8 cellular contexts compared by ENCODE assay signal in genomic region chr11:123742334-123742733, GRCh38. TPM values are rescaled to one million over a fixed set of nuclear protein-coding genes. Genes with fewer than 3 reads are reported as not detected.
DNase-seq lines count a peak whose midpoint lies in the region; ATAC-seq, FAIRE-seq and TF ChIP-seq lines count a peak whose summit lies in the region.

No MANE protein-coding gene starts in this region.

- H3K9ac ChIP-seq in parathyroid adenoma: no peak overlapping the region

- H3K27ac ChIP-seq in PC-9 (no peak overlapping the region), parathyroid adenoma (no peak overlapping the region)

- no peak for FAIRE-seq in RCC 7860 (lab: Jason Lieb, UNC)

- H3K27me3 ChIP-seq in PC-9 (ENCODE audit: insufficient read depth, low read depth) (0 out of 2 replicates have a peak, but pooled peaks cover 4% of the 10 kb centered on the region), parathyroid adenoma (ENCODE audit: control insufficient read depth, insufficient read depth, low read length) (no peaks in the 10 kb centered on the region)

- H3K27me3 Mint-ChIP-seq in endothelial cell (ENCODE audit: unreplicated experiment): peaks cover 2% of the 10 kb centered on the region

- H3K36me3 ChIP-seq in PC-9 (ENCODE audit: low read depth) (peaks cover 24% of the 10 kb centered on the region), parathyroid adenoma (ENCODE audit: control insufficient read depth, insufficient read depth, low read length) (no peaks in the 10 kb centered on the region)

- peak overlapping the region; percentile 88 for H3K4me2 ChIP-seq in PC-9
- H3K4me2 ChIP-seq in parathyroid adenoma (ENCODE audit: low read length): peak overlapping the region; percentile 72

- peak; percentile 60 for DNase-seq in ELF-1 (ENCODE audit: low read depth, low spot score)
- DNase-seq in PC-9: no peak
- peak; percentile 9 for DNase-seq in endothelial cell (ENCODE audit: low spot score)
- DNase-seq in RCC 7860 (ENCODE audit: low spot score): no peak
- no peak for DNase-seq in stimulated activated CD4-positive, alpha-beta T cell treated with anti-CD3 and anti-CD28 coated beads, Interleukin-1b, Interleukin-23, amount 100 ng/mL, for 48 hours
- no peak for DNase-seq in NOMO-1 treated with dmso at 0.1 percent for 144 hours (lab: John Stamatoyannopoulos, UW; ENCODE audit: unreplicated experiment)

- peaks cover 10% of the 10 kb centered on the region; the same call in 1 of the 2 replicates for H4K20me1 ChIP-seq in PC-9 (ENCODE audit: insufficient read depth)

- H3K4me3 Mint-ChIP-seq in endothelial cell (ENCODE audit: unreplicated experiment): peak overlapping the region; percentile 94

- H3K4me1 Mint-ChIP-seq in endothelial cell (ENCODE audit: unreplicated experiment): peaks cover 24% of the 10 kb centered on the region

- no peak for TF ChIP-seq CTCF in PC-9 (conservative IDR thresholded peaks at IDR 0.05)
- TF ChIP-seq CTCF in endothelial cell (IDR thresholded peaks at IDR 0.05; ENCODE audit: unreplicated experiment): no peak
- no peak for TF ChIP-seq CTCF in parathyroid adenoma (IDR thresholded peaks at IDR 0.05)

- no peaks in the 10 kb centered on the region for H3K9me2 ChIP-seq in PC-9 (ENCODE audit: insufficient read depth)

- H3K4me1 ChIP-seq in PC-9 (replicated peaks; ENCODE audit: insufficient read depth) (peaks cover 15% of the 10 kb centered on the region), parathyroid adenoma (peaks cover 4% of the 10 kb centered on the region)

- peak overlapping the region; percentile 96 for H2AFZ ChIP-seq in PC-9
- H2AFZ ChIP-seq in parathyroid adenoma: peak overlapping the region; percentile 87

- CTCF ChIA-PET in PC-9 (lab: Charles Lee): no interaction called here

- peak overlapping the region; percentile 74 for H3K27ac Mint-ChIP-seq in endothelial cell (ENCODE audit: unreplicated experiment)

- no TSS peak for BruUV-seq in PC-9 (replicated peaks; lab: Mats Ljungman, UMichigan)

- H3K36me3 Mint-ChIP-seq in endothelial cell (ENCODE audit: low read depth, unreplicated experiment): peaks cover 17% of the 10 kb centered on the region

- H3F3A ChIP-seq in PC-9 (ENCODE audit: insufficient read depth, low read depth): no peaks in the 10 kb centered on the region

- no peak for ATAC-seq in GM18502 (IDR thresholded peaks at IDR 0.05; ENCODE audit: poor library complexity, unreplicated experiment)

- no peaks in the 10 kb centered on the region for H3K9me3 Mint-ChIP-seq in endothelial cell (ENCODE audit: unreplicated experiment)

- peak overlapping the region; percentile 70; the same call in 1 of the 2 replicates for H3K4me3 ChIP-seq in PC-9
- H3K4me3 ChIP-seq in parathyroid adenoma (ENCODE audit: low read depth, low read length): peak overlapping the region; percentile 77

- H3K79me2 ChIP-seq in PC-9 (ENCODE audit: low read depth) (peaks cover 36% of the 10 kb centered on the region), parathyroid adenoma (no peaks in the 10 kb centered on the region)

- intact Hi-C loops in PC-9 (cut with micrococcal nuclease; ENCODE audit: unreplicated experiment): no loop called here

- POLR2A ChIA-PET in PC-9 (lab: Charles Lee; ENCODE audit: unreplicated experiment): no interaction called here

- no peaks in the 10 kb centered on the region for H3K9me3 ChIP-seq in PC-9 (ENCODE audit: insufficient read depth, low read depth)
- no peaks in the 10 kb centered on the region for H3K9me3 ChIP-seq in parathyroid adenoma (ENCODE audit: control insufficient read depth, low read length)

RNA-seq across cellular contexts. Expression of gene ZNF202, which starts 0.9 kb away (rescaled TPM):
- total RNA-seq in PC-9 (2021) (7.0 and 7.4 TPM in 2 replicates), endothelial cell (ENCODE audit: unreplicated experiment) (13.8 TPM)

RNA-seq across cellular contexts. Expression of gene OR6X1, which starts 12.0 kb away (rescaled TPM):
- total RNA-seq in PC-9 (2021): not detected in 2 replicates
- total RNA-seq in endothelial cell (ENCODE audit: unreplicated experiment): not detected

Comparison
In these comparisons a context has a peak if more than half of its experiments do, and no peak if none do; other contexts are left out.
1. DNase-seq: peak in ELF-1 (single experiment) and endothelial cell (single experiment); none in PC-9 (0 of 2), RCC 7860 (single experiment), stimulated activated CD4-positive, alpha-beta T cell treated with anti-CD3 and anti-CD28 coated beads, Interleukin-1b, Interleukin-23, amount 100 ng/mL, for 48 hours (single experiment) and NOMO-1 treated with dmso at 0.1 percent for 144 hours (single experiment).